Comparison of ENCODE assay signal across 8 cellular contexts in genomic region chr14:20989787-20990600, GRCh38. TPM values are rescaled to one million over a fixed set of nuclear protein-coding genes. Genes with fewer than 3 reads are reported as not detected.
DNase-seq lines count a peak whose midpoint lies in the region; ATAC-seq and TF ChIP-seq lines count a peak whose summit lies in the region.

TSS of gene METTL17 (plus strand) at chr14:20989980. CDS start at chr14:20990003, 23 bp downstream.

- H3K4me1 ChIP-seq in spleen: peaks cover 16 to 46% (median 35%) of the 10 kb centered on the region in 6 donors

- DNase-seq in AG09309 (ENCODE audit: low read depth) (peak; percentile 95), NCI-H2227 treated with DMSO at 0.1 percent for 48 hours (lab: John Stamatoyannopoulos, UW) (peak; percentile 95), activated B cell treated with CpG ODN at 0.5 μM for 24 hours (peak; percentile 68), caudate nucleus (lab: John Stamatoyannopoulos, UW) (peak; percentile 18 to 97 (median 88)), inferior parietal cortex (ENCODE audit: extremely low spot score) (peak; percentile 95), spleen (peak; percentile 94)

- TF ChIP-seq CTCF in AG09309 (IDR thresholded peaks at IDR 0.05; ENCODE audit: control insufficient read depth, insufficient read depth, low read depth, low read length, missing control alignments) (peak; percentile 47), activated B cell treated with CpG ODN at 0.5 μM for 24 hours (IDR thresholded peaks at IDR 0.05) (no peak), spleen (IDR thresholded peaks at IDR 0.05 in 8 of 11, conservative IDR thresholded peaks at IDR 0.05 in 3 of 11) (peak in 6 of 11 experiments; percentile 5 to 41 (median 24))

- H3K27ac ChIP-seq in caudate nucleus (ENCODE audit: low read depth, low read length) (peak within 1 kb of the TSS; percentile 52), spleen (peak within 1 kb of the TSS; percentile 58 to 89 (median 86))

- 0 to 1% (median 1%) methylated on average over 40 to 42 of the region's 42 CpGs for WGBS in spleen, 5 donors

- CTCF ChIA-PET in activated B cell treated with CpG ODN at 0.5 μM for 24 hours (lab: Charles Lee): interaction anchor here (1.0 to 1.6 kb wide), 2 partner anchors 19 to 25 kb away, joined by 3 to 8 read pairs; no protein-coding TSS in a partner anchor

- H3K36me3 ChIP-seq in spleen: peaks cover 0 to 41% (median 35%) of the 10 kb centered on the region in 6 donors

- H3K9me3 Mint-ChIP-seq in activated B cell treated with CpG ODN at 0.5 μM for 24 hours: no peaks in the 10 kb centered on the region

- H3K36me3 Mint-ChIP-seq in activated B cell treated with CpG ODN at 0.5 μM for 24 hours (ENCODE audit: low read depth): peaks cover 41% of the 10 kb centered on the region

- POLR2A ChIA-PET in activated B cell treated with CpG ODN at 0.5 μM for 24 hours (lab: Charles Lee): no interaction called here

- H3K27me3 Mint-ChIP-seq in activated B cell treated with CpG ODN at 0.5 μM for 24 hours: no peaks in the 10 kb centered on the region

- no peak for TF ChIP-seq POLR2A in spleen (IDR thresholded peaks at IDR 0.05)

- H3K4me3 Mint-ChIP-seq in activated B cell treated with CpG ODN at 0.5 μM for 24 hours: peak within 1 kb of the TSS; percentile 94

- intact Hi-C loops in activated B cell treated with CpG ODN at 0.5 μM for 24 hours (cut with micrococcal nuclease): loop anchor here (1.0 kb wide), 3 partner anchors 19 to 647 kb away; partner anchors contain the start of gene PARP2
- intact Hi-C loops in spleen (cut with DNase I; ENCODE audit: low total_unique reads): no loop called here

- peak within 1 kb of the TSS; percentile 89 for H3K27ac Mint-ChIP-seq in activated B cell treated with CpG ODN at 0.5 μM for 24 hours

- H3K9me3 ChIP-seq in spleen: no peaks in the 10 kb centered on the region

- H3K4me1 Mint-ChIP-seq in activated B cell treated with CpG ODN at 0.5 μM for 24 hours: peaks cover 31% of the 10 kb centered on the region

- H3K27me3 ChIP-seq in spleen (replicated peaks in 1 of 7): no peaks in the 10 kb centered on the region

- peak; percentile 97 for ATAC-seq in GM18907 (IDR thresholded peaks at IDR 0.05; ENCODE audit: unreplicated experiment)
- peak; percentile 96 for ATAC-seq in HG03159 (IDR thresholded peaks at IDR 0.05; ENCODE audit: unreplicated experiment)
- peak; percentile 97 for ATAC-seq in activated B cell treated with CpG ODN at 0.5 μM for 24 hours (ENCODE audit: low read depth)

- H3K4me3 ChIP-seq in AG09309 (ENCODE audit: control insufficient read depth, low read depth, low read length) (peak within 1 kb of the TSS; percentile 79), spleen (peak within 1 kb of the TSS; percentile 66 to 99 (median 88))

RNA-seq across cellular contexts. Expression of gene METTL17, which starts in this region (rescaled TPM):
- 94.2 and 94.7 TPM in 2 replicates for total RNA-seq in activated B cell treated with CpG ODN at 0.5 μM for 24 hours
- total RNA-seq in spleen: 100 to 1,000 TPM in 2 of 7 donors, 10 to 100 TPM in 5; 58.9 to 119 (median 73.0) TPM
- 10 to 100 TPM; 72.8 to 92.1 (median 82.2) TPM for polyA plus RNA-seq in spleen

Comparison
In these comparisons a context has a peak if more than half of its experiments do, and no peak if none do; other contexts are left out.
1. Peak in every context shown above with its lines: DNase-seq, ATAC-seq, H3K4me3 ChIP-seq and H3K27ac ChIP-seq.